27 cellular contexts compared by ENCODE assay signal in the genomic region with DNA sequence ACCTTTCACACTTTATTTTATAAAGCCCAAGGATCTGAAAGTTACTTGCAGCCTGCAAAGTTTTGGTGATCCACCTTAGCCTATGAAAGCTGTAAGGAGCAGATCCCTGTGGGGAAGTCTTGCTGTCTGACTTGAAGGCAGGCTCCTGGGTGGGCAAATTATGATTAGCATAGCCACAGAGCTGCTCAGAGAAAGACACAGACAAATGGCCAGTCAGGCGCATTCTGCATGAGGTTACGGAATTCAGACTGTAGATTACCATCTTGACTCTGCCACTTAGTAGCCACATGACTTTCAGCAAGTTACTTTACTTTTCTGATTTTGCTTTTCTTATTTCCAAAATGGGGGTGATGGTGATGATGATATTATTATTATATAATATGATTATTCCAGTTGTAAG.
DNase-seq lines count a peak whose midpoint lies in the region; ATAC-seq, FAIRE-seq and TF ChIP-seq lines count a peak whose summit lies in the region.
"Had no signal": no experiment of that assay in that cellular context is flagged by ENCODE, and none has a peak within 500 bp of the region (broad histone marks: within the 10 kb centered on the region; RNA-seq: fewer than 3 reads in every experiment).

No MANE protein-coding gene starts in this region.

- no peak overlapping the region for H3K4me2 ChIP-seq in astrocyte (ENCODE audit: low read length)
- H3K4me2 ChIP-seq: BLaER1 treated with 17β-estradiol and CSF1 and Interleukin-3, amounts not matched to agents 10 nM and 100 nM had no signal

- H3K9ac ChIP-seq in astrocyte (ENCODE audit: low read length), result no peak overlapping the region
- H3K9ac ChIP-seq: BLaER1 treated with 17β-estradiol and CSF1 and Interleukin-3, amounts not matched to agents 10 nM and 100 nM had no signal

- H2AFZ ChIP-seq in astrocyte (ENCODE audit: low read depth, low read length), result no peak overlapping the region

- no peak for FAIRE-seq in astrocyte (lab: Jason Lieb, UNC)
- FAIRE-seq: A204.1, D721Med, GM12878, H54, HTR-8/SVneo had no signal

- no peaks in the 10 kb centered on the region for H3K9me3 ChIP-seq in astrocyte (ENCODE audit: insufficient read depth, low read depth, low read length)
- H3K9me3 ChIP-seq: BLaER1 treated with 17β-estradiol and CSF1 and Interleukin-3, amounts not matched to agents 10 nM and 100 nM; SJCRH30 had no signal

- no peaks in the 10 kb centered on the region for H3K36me3 ChIP-seq in astrocyte (ENCODE audit: insufficient read depth, low read length)
- H3K36me3 ChIP-seq: BLaER1 treated with 17β-estradiol and CSF1 and Interleukin-3, amounts not matched to agents 10 nM and 100 nM; SJCRH30 had no signal

- TF ChIP-seq POLR2A in NB4 (IDR thresholded peaks at IDR 0.05; ENCODE audit: extremely low read depth, insufficient read length), result no peak

- ATAC-seq in naive thymus-derived CD8-positive, alpha-beta T cell, result no peak
- ATAC-seq in GM19324 (IDR thresholded peaks at IDR 0.05; ENCODE audit: low FRiP score, unreplicated experiment), result no peak
- ATAC-seq: GM12878 had no signal

- H3K4me3 ChIP-seq in NB4 (ENCODE audit: low read depth, low read length) (no peak overlapping the region), astrocyte (ENCODE audit: insufficient read depth, low read depth, low read length) (no peak overlapping the region)
- H3K4me3 ChIP-seq: BLaER1 treated with 17β-estradiol and CSF1 and Interleukin-3, amounts not matched to agents 10 nM and 100 nM; GM12878; SJCRH30 had no signal

- H3K79me2 ChIP-seq in astrocyte (ENCODE audit: insufficient read depth, low read length), result no peaks in the 10 kb centered on the region

- H3K27ac ChIP-seq in astrocyte (ENCODE audit: low read depth, low read length), result no peak overlapping the region
- H3K27ac ChIP-seq: BLaER1 treated with 17β-estradiol and CSF1 and Interleukin-3, amounts not matched to agents 10 nM and 100 nM; SJCRH30 had no signal

- DNase-seq in EH (ENCODE audit: low read depth) (peak; percentile 24), NB4 (ENCODE audit: low read depth) (peak; percentile 9), astrocyte (ENCODE audit: low read depth) (peak; percentile 43), midbrain (lab: John Stamatoyannopoulos, UW) (no peak), NCI-H2227 (lab: John Stamatoyannopoulos, UW; ENCODE audit: unreplicated experiment) (no peak)
- DNase-seq in naive thymus-derived CD8-positive, alpha-beta T cell, result no peak
- DNase-seq: CD4-positive, alpha-beta T cell; DMS53; GDM1; KBM-7; MV-4-11; NCI-H1105 treated with DMSO at 0.1 percent for 48 hours; NCI-H146; NCI-H1930; NCI-H2107; NCI-H2227 treated with DMSO at 0.1 percent for 48 hours; NCI-H526 treated with DMSO at 0.1 percent for 48 hours; T-helper 1 cell had no signal

- no peaks in the 10 kb centered on the region for H3K27me3 Mint-ChIP-seq in astrocyte (ENCODE audit: low read depth, unreplicated experiment)
- H3K27me3 Mint-ChIP-seq in nephron (ENCODE audit: low read depth), result no peaks in the 10 kb centered on the region
- H3K27me3 Mint-ChIP-seq in naive thymus-derived CD8-positive, alpha-beta T cell, result no peaks in the 10 kb centered on the region
- H3K27me3 Mint-ChIP-seq: CD4-positive, alpha-beta T cell had no signal

- H3K9me3 Mint-ChIP-seq in astrocyte (ENCODE audit: unreplicated experiment) (no peaks in the 10 kb centered on the region), nephron (no peaks in the 10 kb centered on the region)
- H3K9me3 Mint-ChIP-seq in naive thymus-derived CD8-positive, alpha-beta T cell, result no peaks in the 10 kb centered on the region
- H3K9me3 Mint-ChIP-seq: CD4-positive, alpha-beta T cell had no signal

- no peaks in the 10 kb centered on the region for H3K27me3 ChIP-seq in astrocyte (ENCODE audit: insufficient read depth, low read length)
- H3K27me3 ChIP-seq: BLaER1 treated with 17β-estradiol and CSF1 and Interleukin-3, amounts not matched to agents 10 nM and 100 nM; SJCRH30 had no signal

- TF ChIP-seq CTCF in NB4 (IDR thresholded peaks at IDR 0.05; ENCODE audit: low read depth, low read length) (no peak), astrocyte (IDR thresholded peaks at IDR 0.05; ENCODE audit: insufficient read depth, low read depth, low read length) (no peak), nephron (IDR thresholded peaks at IDR 0.05; ENCODE audit: unreplicated experiment in 3 of 3) (no peak)

- no peak overlapping the region for H3K27ac Mint-ChIP-seq in astrocyte (ENCODE audit: unreplicated experiment)
- peak overlapping the region; percentile 18 to 89 (median 23) for H3K27ac Mint-ChIP-seq in nephron
- no peak overlapping the region for H3K27ac Mint-ChIP-seq in naive thymus-derived CD8-positive, alpha-beta T cell
- H3K27ac Mint-ChIP-seq: CD4-positive, alpha-beta T cell had no signal

- H3K4me1 ChIP-seq in astrocyte (ENCODE audit: insufficient read depth, low read length), result no peaks in the 10 kb centered on the region
- H3K4me1 ChIP-seq: BLaER1 treated with 17β-estradiol and CSF1 and Interleukin-3, amounts not matched to agents 10 nM and 100 nM; SJCRH30 had no signal

- H4K20me1 ChIP-seq in astrocyte (ENCODE audit: insufficient read depth, low read length), result no peaks in the 10 kb centered on the region
- H4K20me1 ChIP-seq: BLaER1 treated with 17β-estradiol and CSF1 and Interleukin-3, amounts not matched to agents 10 nM and 100 nM had no signal

- H3K4me3 Mint-ChIP-seq in astrocyte (ENCODE audit: unreplicated experiment) (no peak overlapping the region), nephron (no peak overlapping the region)
- no peak overlapping the region for H3K4me3 Mint-ChIP-seq in naive thymus-derived CD8-positive, alpha-beta T cell
- H3K4me3 Mint-ChIP-seq: CD4-positive, alpha-beta T cell had no signal

- POLR2A ChIA-PET in naive thymus-derived CD8-positive, alpha-beta T cell (lab: Charles Lee), result no interaction called here

- no peaks in the 10 kb centered on the region for H3K4me1 Mint-ChIP-seq in astrocyte (ENCODE audit: low read depth, unreplicated experiment)
- H3K4me1 Mint-ChIP-seq in nephron, result peaks cover 37% of the 10 kb centered on the region
- no peaks in the 10 kb centered on the region for H3K4me1 Mint-ChIP-seq in naive thymus-derived CD8-positive, alpha-beta T cell

- H3K36me3 Mint-ChIP-seq in astrocyte (ENCODE audit: low read depth, unreplicated experiment) (no peaks in the 10 kb centered on the region), nephron (ENCODE audit: low read depth) (no peaks in the 10 kb centered on the region)
- H3K36me3 Mint-ChIP-seq in naive thymus-derived CD8-positive, alpha-beta T cell, result no peaks in the 10 kb centered on the region

Comparison
In these comparisons a context has a peak if more than half of its experiments do, and no peak if none do; other contexts are left out.
1. DNase-seq: peak in EH (single experiment), NB4 (single experiment) and astrocyte (single experiment); none in midbrain (single experiment), NCI-H2227 (single experiment) and naive thymus-derived CD8-positive, alpha-beta T cell (0 of 10).
2. H3K27ac Mint-ChIP-seq: peak in nephron (3 of 3); none in astrocyte (single experiment) and naive thymus-derived CD8-positive, alpha-beta T cell (0 of 10).